Comparison of ENCODE assay signal across 8 cellular contexts in genomic region chr6:148342146-148343027, GRCh38. TPM values are rescaled to one million over a fixed set of nuclear protein-coding genes. Genes with fewer than 3 reads are reported as not detected.
DNase-seq lines count a peak whose midpoint lies in the region; ATAC-seq and TF ChIP-seq lines count a peak whose summit lies in the region.

TSS of gene SASH1 (plus strand) at chr6:148342838. CDS start at chr6:148343068, 230 bp downstream.

- intact Hi-C loops in upper lobe of right lung (cut with DNase I) = no loop called here

- ATAC-seq in GM18867 (IDR thresholded peaks at IDR 0.05; ENCODE audit: unreplicated experiment) (peak; percentile 45), HG03095 (IDR thresholded peaks at IDR 0.05; ENCODE audit: unreplicated experiment) (peak; percentile 69), upper lobe of right lung (peak; percentile 85)
- no peak for ATAC-seq in naive thymus-derived CD8-positive, alpha-beta T cell

- no peaks in the 10 kb centered on the region for H3K9me3 ChIP-seq in upper lobe of right lung

- no peak within 1 kb of the TSS for H3K27ac Mint-ChIP-seq in activated naive CD4-positive, alpha-beta T cell treated with anti-CD3 and anti-CD28 coated beads, Interleukin-2, amount 50 U/mL, for 24 hours
- peak within 1 kb of the TSS in 1 of 10 donors; percentile 60 for H3K27ac Mint-ChIP-seq in naive thymus-derived CD8-positive, alpha-beta T cell

- POLR2A ChIA-PET in naive thymus-derived CD8-positive, alpha-beta T cell (lab: Charles Lee) = no interaction called here

- H2AFZ ChIP-seq in ACC112 (ENCODE audit: low read length, unreplicated experiment) = peak within 1 kb of the TSS; percentile 74

- peaks cover 37% of the 10 kb centered on the region for H3K79me2 ChIP-seq in ACC112 (ENCODE audit: control insufficient read depth, insufficient read depth, low read length, unreplicated experiment)

- no peaks in the 10 kb centered on the region for H3K9me3 Mint-ChIP-seq in activated naive CD4-positive, alpha-beta T cell treated with anti-CD3 and anti-CD28 coated beads, Interleukin-2, amount 50 U/mL, for 24 hours
- peaks cover 0 to 2% (median 0%) of the 10 kb centered on the region in 9 donors for H3K9me3 Mint-ChIP-seq in naive thymus-derived CD8-positive, alpha-beta T cell

- H3K36me3 Mint-ChIP-seq in activated naive CD4-positive, alpha-beta T cell treated with anti-CD3 and anti-CD28 coated beads, Interleukin-2, amount 50 U/mL, for 24 hours = no peaks in the 10 kb centered on the region
- H3K36me3 Mint-ChIP-seq in naive thymus-derived CD8-positive, alpha-beta T cell = no peaks in the 10 kb centered on the region

- peak within 1 kb of the TSS; percentile 68 for H3K4me3 Mint-ChIP-seq in activated naive CD4-positive, alpha-beta T cell treated with anti-CD3 and anti-CD28 coated beads, Interleukin-2, amount 50 U/mL, for 24 hours
- peak within 1 kb of the TSS; percentile 31 to 82 (median 68) for H3K4me3 Mint-ChIP-seq in naive thymus-derived CD8-positive, alpha-beta T cell

- peaks cover 38% of the 10 kb centered on the region for H3K27me3 Mint-ChIP-seq in activated naive CD4-positive, alpha-beta T cell treated with anti-CD3 and anti-CD28 coated beads, Interleukin-2, amount 50 U/mL, for 24 hours
- H3K27me3 Mint-ChIP-seq in naive thymus-derived CD8-positive, alpha-beta T cell = peaks cover 25 to 60% (median 50%) of the 10 kb centered on the region in 5 donors

- no peaks in the 10 kb centered on the region for H3K36me3 ChIP-seq in ACC112 (ENCODE audit: insufficient read depth, low read length)
- H3K36me3 ChIP-seq in upper lobe of right lung = no peaks in the 10 kb centered on the region

- peaks cover 4% of the 10 kb centered on the region for H3K4me1 Mint-ChIP-seq in activated naive CD4-positive, alpha-beta T cell treated with anti-CD3 and anti-CD28 coated beads, Interleukin-2, amount 50 U/mL, for 24 hours
- peaks cover 3 to 16% (median 9%) of the 10 kb centered on the region in 4 donors for H3K4me1 Mint-ChIP-seq in naive thymus-derived CD8-positive, alpha-beta T cell

- H3K27ac ChIP-seq in ACC112 (ENCODE audit: low read depth, low read length) = peak within 1 kb of the TSS; percentile 86
- H3K27ac ChIP-seq in upper lobe of right lung = peak within 1 kb of the TSS; percentile 96

- H3K4me1 ChIP-seq in ACC112 (ENCODE audit: control insufficient read depth, insufficient read depth, low read length, unreplicated experiment) (peaks cover 31% of the 10 kb centered on the region), upper lobe of right lung (peaks cover 22% of the 10 kb centered on the region)

- no peak for TF ChIP-seq CTCF in upper lobe of right lung (IDR thresholded peaks at IDR 0.05)

- H3K4me3 ChIP-seq in ACC112 (ENCODE audit: low read depth, low read length) (peak within 1 kb of the TSS; percentile 93), upper lobe of right lung (peak within 1 kb of the TSS; percentile 71)

- DNase-seq in NCI-H524 treated with DMSO at 0.1 percent for 48 hours (lab: John Stamatoyannopoulos, UW) (peak; percentile 74), foreskin melanocyte (peak; percentile 92), upper lobe of right lung (peak; percentile 83)
- no peak for DNase-seq in naive thymus-derived CD8-positive, alpha-beta T cell

- H3K27me3 ChIP-seq in ACC112 (ENCODE audit: insufficient read depth, low read length) = no peaks in the 10 kb centered on the region
- H3K27me3 ChIP-seq in upper lobe of right lung = no peaks in the 10 kb centered on the region

RNA-seq across cellular contexts. Expression of gene SASH1, which starts in this region (rescaled TPM):
- not detected for total RNA-seq in naive thymus-derived CD8-positive, alpha-beta T cell
- not detected for polyA plus RNA-seq in naive thymus-derived CD8-positive, alpha-beta T cell
- 108 TPM for total RNA-seq in upper lobe of right lung

Comparison
In these comparisons a context has a peak if more than half of its experiments do, and no peak if none do; other contexts are left out.
1. RNA of gene SASH1 (total RNA-seq): 108 TPM in upper lobe of right lung (single experiment); not detected in naive thymus-derived CD8-positive, alpha-beta T cell; every median in the first group is over 100 times any median in the second.
2. ATAC-seq: peak in GM18867 (single experiment), HG03095 (single experiment) and upper lobe of right lung (single experiment); none in naive thymus-derived CD8-positive, alpha-beta T cell (0 of 2).
3. DNase-seq: peak in NCI-H524 treated with DMSO at 0.1 percent for 48 hours (single experiment), foreskin melanocyte (single experiment) and upper lobe of right lung (single experiment); none in naive thymus-derived CD8-positive, alpha-beta T cell (0 of 10).